ENCODE assay signal across 15 cellular contexts in genomic region chr3:110343376-110343775, GRCh38.
A peak's percentile ranks its signal among the peaks of the same experiment; 100 is the strongest.
DNase-seq lines count a peak whose midpoint lies in the region; ATAC-seq, FAIRE-seq and TF ChIP-seq lines count a peak whose summit lies in the region.
"Had no signal": no experiment of that assay in that cellular context is flagged by ENCODE, and none has a peak within 500 bp of the region (broad histone marks: within the 10 kb centered on the region; RNA-seq: fewer than 3 reads in every experiment).

No MANE protein-coding gene starts in this region.

- 48% methylated on average over 3 of the region's 3 CpGs for WGBS in A549 (ENCODE audit: missing lambda C conversion rate)

- TF ChIP-seq CTCF in A549 (IDR thresholded peaks at IDR 0.05) (no peak), RWPE2 (IDR thresholded peaks at IDR 0.05; ENCODE audit: poor library complexity, severe bottlenecking) (no peak)

- H3K9me3 ChIP-seq in A549 (peaks cover 8% of the 10 kb centered on the region; the same call in 2 of the 3 replicates), RWPE2 (ENCODE audit: severe bottlenecking) (no peaks in the 10 kb centered on the region)
- H3K9me3 ChIP-seq: left ventricle myocardium inferior, SJCRH30 had no signal

- no peaks in the 10 kb centered on the region for H3K9me3 Mint-ChIP-seq in activated CD8-positive, alpha-beta T cell treated with anti-CD3 and anti-CD28 coated beads, Interleukin-2, amount 10 ng/mL, durations not matched to agents 7 days and 5 days (ENCODE audit: insufficient read depth)
- H3K9me3 Mint-ChIP-seq: activated B cell treated with CpG ODN at 0.5 μM for 24 hours; activated T-cell treated with anti-CD3 and anti-CD28 coated beads, Interleukin-2, amount 50 U/mL, for 4 hours had no signal

- H3K4me3 ChIP-seq in A549: no peak overlapping the region
- no peak overlapping the region for H3K4me3 ChIP-seq in RWPE2 (ENCODE audit: severe bottlenecking)
- H3K4me3 ChIP-seq: left ventricle myocardium inferior, SJCRH30 had no signal

- no peaks in the 10 kb centered on the region for H3K4me1 Mint-ChIP-seq in activated CD8-positive, alpha-beta T cell treated with anti-CD3 and anti-CD28 coated beads, Interleukin-2, amount 10 ng/mL, durations not matched to agents 7 days and 5 days (ENCODE audit: low read depth)
- H3K4me1 Mint-ChIP-seq: activated B cell treated with CpG ODN at 0.5 μM for 24 hours had no signal

- TF ChIP-seq POLR2A in A549 (IDR thresholded peaks at IDR 0.05; ENCODE audit: low read length): no peak
- no peak for TF ChIP-seq POLR2A in H54 (IDR thresholded peaks at IDR 0.05; ENCODE audit: low read depth, low read length)

- TF ChIP-seq RAD21 in A549 (conservative IDR thresholded peaks at IDR 0.05 in 1 of 2, IDR thresholded peaks at IDR 0.05 in 1 of 2): no peak; a peak in 1 of 5 replicates

- H3K27me3 ChIP-seq in RWPE2 (ENCODE audit: insufficient read depth, poor library complexity, severe bottlenecking): no peaks in the 10 kb centered on the region
- H3K27me3 ChIP-seq: SJCRH30 had no signal

- H3K27ac ChIP-seq in A549 (peak overlapping the region; percentile 84 to 90), RWPE2 (ENCODE audit: poor library complexity, severe bottlenecking) (no peak overlapping the region)
- H3K27ac ChIP-seq: left ventricle myocardium inferior, SJCRH30 had no signal

- no peak overlapping the region for H3K4me3 Mint-ChIP-seq in activated CD8-positive, alpha-beta T cell treated with anti-CD3 and anti-CD28 coated beads, Interleukin-2, amount 10 ng/mL, durations not matched to agents 7 days and 5 days
- H3K4me3 Mint-ChIP-seq: activated B cell treated with CpG ODN at 0.5 μM for 24 hours; activated T-cell treated with anti-CD3 and anti-CD28 coated beads, Interleukin-2, amount 50 U/mL, for 4 hours had no signal

- TF ChIP-seq EP300 in A549 (IDR thresholded peaks at IDR 0.05): no peak

- POLR2A ChIA-PET in A549 (lab: Yijun Ruan, JAX): no interaction called here
- POLR2A ChIA-PET in activated CD8-positive, alpha-beta T cell treated with anti-CD3 and anti-CD28 coated beads, Interleukin-2, amount 10 ng/mL, durations not matched to agents 7 days and 5 days (lab: Charles Lee): no interaction called here

- peak; percentile 37 to 51; a peak in 4 of 6 replicates for ATAC-seq in A549
- ATAC-seq in RWPE2 (ENCODE audit: low read depth): peak; percentile 93
- no peak for ATAC-seq in HG03045 (IDR thresholded peaks at IDR 0.05; ENCODE audit: unreplicated experiment)
- no peak for ATAC-seq in activated CD8-positive, alpha-beta T cell treated with anti-CD3 and anti-CD28 coated beads, Interleukin-2, amount 10 ng/mL, durations not matched to agents 7 days and 5 days
- ATAC-seq: activated T-cell treated with anti-CD3 and anti-CD28 coated beads, Interleukin-2, amount 50 U/mL, for 4 hours had no signal

- H3K4me2 ChIP-seq in A549: peak overlapping the region; percentile 70; the same call in 2 of the 3 replicates

- H3K27me3 Mint-ChIP-seq in activated CD8-positive, alpha-beta T cell treated with anti-CD3 and anti-CD28 coated beads, Interleukin-2, amount 10 ng/mL, durations not matched to agents 7 days and 5 days (ENCODE audit: low read depth): no peaks in the 10 kb centered on the region
- H3K27me3 Mint-ChIP-seq: activated B cell treated with CpG ODN at 0.5 μM for 24 hours had no signal

- no peak overlapping the region for H3K27ac Mint-ChIP-seq in activated CD8-positive, alpha-beta T cell treated with anti-CD3 and anti-CD28 coated beads, Interleukin-2, amount 10 ng/mL, durations not matched to agents 7 days and 5 days
- H3K27ac Mint-ChIP-seq: activated B cell treated with CpG ODN at 0.5 μM for 24 hours had no signal

- CTCF ChIA-PET in A549 (lab: Yijun Ruan, JAX): no interaction called here
- CTCF ChIA-PET in activated CD8-positive, alpha-beta T cell treated with anti-CD3 and anti-CD28 coated beads, Interleukin-2, amount 10 ng/mL, durations not matched to agents 7 days and 5 days (lab: Charles Lee): no interaction called here

- H3K36me3 Mint-ChIP-seq in activated CD8-positive, alpha-beta T cell treated with anti-CD3 and anti-CD28 coated beads, Interleukin-2, amount 10 ng/mL, durations not matched to agents 7 days and 5 days (ENCODE audit: low read depth): no peaks in the 10 kb centered on the region

- no peaks in the 10 kb centered on the region for H3K36me3 ChIP-seq in RWPE2 (ENCODE audit: low read depth)
- H3K36me3 ChIP-seq: left ventricle myocardium inferior, SJCRH30 had no signal

- no peak for FAIRE-seq in A549 (lab: Jason Lieb, UNC)
- peak; percentile 96 for FAIRE-seq in H54 (lab: Jason Lieb, UNC)

- DNase-seq in A549 (ENCODE audit: low read depth in 1 of 2, low spot score in 1 of 2): peak; percentile 4 to 55
- DNase-seq in H54 (ENCODE audit: insufficient read length, low spot score): no peak
- peak; percentile 32 for DNase-seq in RWPE2 (ENCODE audit: low spot score)
- DNase-seq in glomerular endothelial cell (ENCODE audit: extremely low read depth, low read depth, low spot score): peak; percentile 41
- DNase-seq in NCI-H1694 (lab: John Stamatoyannopoulos, UW): no peak
- no peak for DNase-seq in activated CD8-positive, alpha-beta T cell treated with anti-CD3 and anti-CD28 coated beads, Interleukin-2, amount 10 ng/mL, durations not matched to agents 7 days and 5 days
- DNase-seq in 8988T: no peak
- DNase-seq: activated B cell treated with CpG ODN at 0.5 μM for 24 hours; activated T-cell treated with anti-CD3 and anti-CD28 coated beads, Interleukin-2, amount 50 U/mL, for 4 hours; DND-41; left ventricle myocardium inferior; NCI-H446; SJCRH30; stimulated activated CD4-positive, alpha-beta T cell treated with anti-CD3 and anti-CD28 coated beads, Interleukin-4, amount 100 ng/mL, for 1 hour had no signal

- H3K4me1 ChIP-seq in A549: peaks cover 33% of the 10 kb centered on the region
- peaks cover 8% of the 10 kb centered on the region for H3K4me1 ChIP-seq in RWPE2 (ENCODE audit: insufficient read depth, poor library complexity, severe bottlenecking)
- H3K4me1 ChIP-seq: left ventricle myocardium inferior, SJCRH30 had no signal

TF ChIP-seq in A549, 52 proteins besides CTCF, POLR2A, EP300 and RAD21:
- TF ChIP-seq PHF8 (IDR thresholded peaks at IDR 0.05; ENCODE audit: borderline replicate concordance, low read depth) (no peak), CHD4 (IDR thresholded peaks at IDR 0.05; ENCODE audit: borderline replicate concordance) (no peak), SREBF2 (IDR thresholded peaks at IDR 0.05) (no peak), BHLHE40 (IDR thresholded peaks at IDR 0.05; ENCODE audit: low read depth, low read length) (no peak), GATA3 (IDR thresholded peaks at IDR 0.05; ENCODE audit: borderline replicate concordance) (no peak), ZSCAN20 (CRISPR knock-in tag; IDR thresholded peaks at IDR 0.05) (no peak), ATOH8 (CRISPR knock-in tag; IDR thresholded peaks at IDR 0.05; ENCODE audit: low read depth) (no peak), FOSL2 (IDR thresholded peaks at IDR 0.05) (no peak), FOSL2 (CRISPR knock-in tag; IDR thresholded peaks at IDR 0.05) (0 out of 2 replicates have a peak, but pooled peaks have one; percentile 10)
TF ChIP-seq in A549: peak in this region for 1.

Comparison
In these comparisons a context has a peak if more than half of its experiments do, and no peak if none do; other contexts are left out.
1. ATAC-seq: peak in A549 (2 of 2) and RWPE2 (single experiment); none in HG03045 (single experiment) and activated CD8-positive, alpha-beta T cell treated with anti-CD3 and anti-CD28 coated beads, Interleukin-2, amount 10 ng/mL, durations not matched to agents 7 days and 5 days (single experiment).
2. DNase-seq: peak in A549 (2 of 2), RWPE2 (single experiment) and glomerular endothelial cell (single experiment); none in H54 (single experiment), NCI-H1694 (single experiment), activated CD8-positive, alpha-beta T cell treated with anti-CD3 and anti-CD28 coated beads, Interleukin-2, amount 10 ng/mL, durations not matched to agents 7 days and 5 days (single experiment) and 8988T (single experiment).